9 cellular contexts compared by ENCODE assay signal in genomic region chr11:66834943-66835342, GRCh38.
"Had no signal": no experiment of that assay in that cellular context is flagged by ENCODE, and none has a peak within 500 bp of the region (broad histone marks: within the 10 kb centered on the region; RNA-seq: fewer than 3 reads in every experiment).

No MANE protein-coding gene starts in this region.

- H2AFZ ChIP-seq: hepatocyte had no signal

- H3K4me2 ChIP-seq: hepatocyte had no signal

- H3K27ac ChIP-seq: hepatocyte, lower lobe of right lung, ovary, transverse colon had no signal

- DNase-seq: activated CD4-positive, alpha-beta T cell treated with anti-CD3 and anti-CD28 coated beads for 1 hour; lower lobe of right lung; retina had no signal

- H3K79me2 ChIP-seq: hepatocyte had no signal

- H3K9me3 ChIP-seq: lower lobe of right lung, mucosa of descending colon, ovary, transverse colon had no signal

- H3K4me3 Mint-ChIP-seq: activated T-cell treated with anti-CD3 and anti-CD28 coated beads, Interleukin-2, amount 50 U/mL, for 72 hours; effector memory CD8-positive, alpha-beta T cell had no signal

- H3K27me3 ChIP-seq: hepatocyte, ovary, transverse colon had no signal

- H3K4me3 ChIP-seq: hepatocyte, lower lobe of right lung, mucosa of descending colon, ovary, transverse colon had no signal

- H3K9me3 Mint-ChIP-seq: activated T-cell treated with anti-CD3 and anti-CD28 coated beads, Interleukin-2, amount 50 U/mL, for 72 hours; effector memory CD8-positive, alpha-beta T cell had no signal

- H3K36me3 ChIP-seq: ovary, transverse colon had no signal

- H3K27me3 Mint-ChIP-seq: effector memory CD8-positive, alpha-beta T cell had no signal
